1 cellular context compared by ENCODE assay signal in genomic region chr12:64088431-64089349, GRCh38.
TF ChIP-seq lines count a peak whose summit lies in the region.

No MANE protein-coding gene starts in this region.

TF ChIP-seq in GM23338, 12 proteins besides CTCF, POLR2A, EP300 and RAD21 (continued from another document):
- TF ChIP-seq ZNF462 (CRISPR knock-in tag; IDR thresholded peaks at IDR 0.05) (no peak), EZH2 (IDR thresholded peaks at IDR 0.05; ENCODE audit: low read depth, unreplicated experiment) (no peak), ETS1 (IDR thresholded peaks at IDR 0.05) (no peak), NANOG (IDR thresholded peaks at IDR 0.05; ENCODE audit: borderline replicate concordance) (no peak), CREB1 (CRISPR knock-in tag; IDR thresholded peaks at IDR 0.05; ENCODE audit: low read depth) (no peak), STAT1 (IDR thresholded peaks at IDR 0.05; ENCODE audit: unreplicated experiment) (no peak), JUNB (IDR thresholded peaks at IDR 0.05; ENCODE audit: unreplicated experiment) (no peak), ZNF114 (CRISPR knock-in tag; IDR thresholded peaks at IDR 0.05) (no peak), POLR2AphosphoS5 (IDR thresholded peaks at IDR 0.05; ENCODE audit: low read depth) (no peak)
